1 cellular context compared by ENCODE assay signal in genomic region chr7:157850481-157851444, GRCh38.
TF ChIP-seq lines count a peak whose summit lies in the region.

No MANE protein-coding gene starts in this region.

TF ChIP-seq in WTC11, 78 proteins besides CTCF, POLR2A, EP300 and RAD21 (continued from another document):
- no peak for TF ChIP-seq AFF4 (CRISPR knock-in tag; IDR thresholded peaks at IDR 0.05; ENCODE audit: borderline replicate concordance)
- TF ChIP-seq HMGXB4 (CRISPR knock-in tag; IDR thresholded peaks at IDR 0.05): no peak
- TF ChIP-seq GRHL2 (CRISPR knock-in tag; IDR thresholded peaks at IDR 0.05; ENCODE audit: insufficient replicate concordance, severe bottlenecking): no peak
- TF ChIP-seq NFYB (CRISPR knock-in tag; conservative IDR thresholded peaks at IDR 0.05; ENCODE audit: low read depth): no peak
- no peak for TF ChIP-seq GABPB1 (CRISPR knock-in tag; IDR thresholded peaks at IDR 0.05)
- TF ChIP-seq JAZF1 (CRISPR knock-in tag; IDR thresholded peaks at IDR 0.05): no peak
- TF ChIP-seq USF1 (CRISPR knock-in tag; IDR thresholded peaks at IDR 0.05): no peak
- no peak for TF ChIP-seq ATF6 (CRISPR knock-in tag; IDR thresholded peaks at IDR 0.05)
- TF ChIP-seq ZNF219 (CRISPR knock-in tag; IDR thresholded peaks at IDR 0.05; ENCODE audit: borderline replicate concordance): no peak
